ENCODE assay signal across 8 cellular contexts in the genomic region with DNA sequence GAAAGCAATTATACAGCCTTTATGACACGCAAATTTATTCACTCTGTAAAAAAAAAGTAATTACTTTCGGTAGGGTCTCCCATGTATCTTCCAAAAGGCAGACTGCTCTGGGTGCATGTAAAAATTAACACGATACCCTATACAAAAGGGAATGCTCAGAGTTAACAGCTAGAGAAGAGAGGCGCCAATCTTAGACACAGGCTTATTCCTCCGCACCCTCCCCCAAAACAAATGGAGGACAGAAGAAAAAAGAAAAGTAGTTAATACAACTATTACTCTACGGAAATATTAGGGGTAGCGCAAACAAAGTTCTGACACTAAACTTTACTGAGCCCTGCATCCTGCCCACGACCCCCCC. TPM values are rescaled to one million over a fixed set of nuclear protein-coding genes. Genes with fewer than 3 reads are reported as not detected.
A peak's percentile ranks its signal among the peaks of the same experiment; 100 is the strongest.
DNase-seq lines count a peak whose midpoint lies in the region; ATAC-seq and FAIRE-seq lines count a peak whose summit lies in the region.

No MANE protein-coding gene starts in this region.

- peaks cover 16% of the 10 kb centered on the region for H3K36me3 Mint-ChIP-seq in activated CD8-positive, alpha-beta memory T cell treated with anti-CD3 and anti-CD28 coated beads, Interleukin-2, amount 10 ng/mL, durations not matched to agents 7 days and 5 days

- H3K27me3 Mint-ChIP-seq in activated CD8-positive, alpha-beta memory T cell treated with anti-CD3 and anti-CD28 coated beads, Interleukin-2, amount 10 ng/mL, durations not matched to agents 7 days and 5 days: no peaks in the 10 kb centered on the region

- peak overlapping the region; percentile 92 for H3K27ac ChIP-seq in HUES64 (ENCODE audit: low read depth, low read length)
- peak overlapping the region; percentile 94 for H3K27ac ChIP-seq in cingulate gyrus (ENCODE audit: low read depth, low read length)
- H3K27ac ChIP-seq in muscle layer of colon (ENCODE audit: low read depth, low read length): peak overlapping the region; percentile 96

- FAIRE-seq in RCC 7860 (lab: Jason Lieb, UNC): no peak

- H3K9ac ChIP-seq in HUES64 (ENCODE audit: low read depth, low read length) (peak overlapping the region; percentile 94), muscle layer of colon (ENCODE audit: low read length) (peak overlapping the region; percentile 100)

- ATAC-seq in activated CD8-positive, alpha-beta memory T cell treated with anti-CD3 and anti-CD28 coated beads, Interleukin-2, amount 10 ng/mL, durations not matched to agents 7 days and 5 days: no peak

- CTCF ChIA-PET in activated CD8-positive, alpha-beta memory T cell treated with anti-CD3 and anti-CD28 coated beads, Interleukin-2, amount 10 ng/mL, durations not matched to agents 7 days and 5 days (lab: Charles Lee): no interaction called here

- H3K4me1 Mint-ChIP-seq in activated CD8-positive, alpha-beta memory T cell treated with anti-CD3 and anti-CD28 coated beads, Interleukin-2, amount 10 ng/mL, durations not matched to agents 7 days and 5 days: peaks cover 18% of the 10 kb centered on the region

- H3K4me1 ChIP-seq in HUES64 (ENCODE audit: insufficient read depth, low read length) (peaks cover 33% of the 10 kb centered on the region), muscle layer of colon (ENCODE audit: insufficient read depth, low read length) (peaks cover 23% of the 10 kb centered on the region)

- H3K27ac Mint-ChIP-seq in activated CD8-positive, alpha-beta memory T cell treated with anti-CD3 and anti-CD28 coated beads, Interleukin-2, amount 10 ng/mL, durations not matched to agents 7 days and 5 days: peak overlapping the region; percentile 99

- WGBS in HUES64: 0% methylated on average over 5 of the region's 8 CpGs

- H3K36me3 ChIP-seq in HUES64 (ENCODE audit: insufficient read depth, low read length): peaks cover 21% of the 10 kb centered on the region
- peaks cover 7% of the 10 kb centered on the region for H3K36me3 ChIP-seq in muscle layer of colon (ENCODE audit: insufficient read depth, low read length)

- DNase-seq in activated CD8-positive, alpha-beta memory T cell treated with anti-CD3 and anti-CD28 coated beads, Interleukin-2, amount 10 ng/mL, durations not matched to agents 7 days and 5 days: no peak
- no peak for DNase-seq in activated CD8-positive, alpha-beta memory T cell treated with anti-CD3 and anti-CD28 coated beads, Interleukin-2, amount 50 U/mL, for 48 hours
- no peak for DNase-seq in activated gamma-delta T cell (lab: John Stamatoyannopoulos, UW)
- DNase-seq in RCC 7860 (ENCODE audit: low spot score): no peak
- no peak for DNase-seq in stimulated activated CD4-positive, alpha-beta T cell treated with anti-CD3 and anti-CD28 coated beads, Interleukin-4, amount 100 ng/mL, for 4 hours

- H3K9me3 Mint-ChIP-seq in activated CD8-positive, alpha-beta memory T cell treated with anti-CD3 and anti-CD28 coated beads, Interleukin-2, amount 10 ng/mL, durations not matched to agents 7 days and 5 days (ENCODE audit: low read depth): no peaks in the 10 kb centered on the region

- H3K9me3 ChIP-seq in HUES64 (ENCODE audit: insufficient read depth, low read depth, low read length) (no peaks in the 10 kb centered on the region), muscle layer of colon (ENCODE audit: low read length) (no peaks in the 10 kb centered on the region)

- peak overlapping the region; percentile 91 for H3K4me3 Mint-ChIP-seq in activated CD8-positive, alpha-beta memory T cell treated with anti-CD3 and anti-CD28 coated beads, Interleukin-2, amount 10 ng/mL, durations not matched to agents 7 days and 5 days

- peak overlapping the region; percentile 87 for H3K4me3 ChIP-seq in HUES64 (ENCODE audit: low read length)
- H3K4me3 ChIP-seq in muscle layer of colon (ENCODE audit: low read depth in 1 of 2, low read length in 2 of 2): peak overlapping the region; percentile 64 to 84

- H3K27me3 ChIP-seq in HUES64 (ENCODE audit: insufficient read depth, low read length): no peaks in the 10 kb centered on the region
- no peaks in the 10 kb centered on the region for H3K27me3 ChIP-seq in muscle layer of colon (ENCODE audit: control insufficient read depth in 1 of 2, insufficient read depth in 2 of 2, low read length in 2 of 2)

RNA-seq across cellular contexts. Expression of gene UFL1, which starts 0.4 kb away (rescaled TPM):
- total RNA-seq in activated CD8-positive, alpha-beta memory T cell treated with anti-CD3 and anti-CD28 coated beads, Interleukin-2, amount 10 ng/mL, durations not matched to agents 7 days and 5 days: 10 to 100 TPM; 18.1 to 18.2 TPM
- polyA plus RNA-seq in HUES64 (2013, experiment 1 of 2): 12.8 TPM
- polyA plus RNA-seq in HUES64 (2013, experiment 2 of 2): 14.4 TPM

RNA-seq across cellular contexts. Expression of gene FHL5, which starts 41.7 kb away (rescaled TPM):
- total RNA-seq in activated CD8-positive, alpha-beta memory T cell treated with anti-CD3 and anti-CD28 coated beads, Interleukin-2, amount 10 ng/mL, durations not matched to agents 7 days and 5 days: not detected
- polyA plus RNA-seq in HUES64 (2013, experiment 1 of 2): not detected
- not detected for polyA plus RNA-seq in HUES64 (2013, experiment 2 of 2)
